ENCODE assay signal across 1 cellular context in the genomic region with DNA sequence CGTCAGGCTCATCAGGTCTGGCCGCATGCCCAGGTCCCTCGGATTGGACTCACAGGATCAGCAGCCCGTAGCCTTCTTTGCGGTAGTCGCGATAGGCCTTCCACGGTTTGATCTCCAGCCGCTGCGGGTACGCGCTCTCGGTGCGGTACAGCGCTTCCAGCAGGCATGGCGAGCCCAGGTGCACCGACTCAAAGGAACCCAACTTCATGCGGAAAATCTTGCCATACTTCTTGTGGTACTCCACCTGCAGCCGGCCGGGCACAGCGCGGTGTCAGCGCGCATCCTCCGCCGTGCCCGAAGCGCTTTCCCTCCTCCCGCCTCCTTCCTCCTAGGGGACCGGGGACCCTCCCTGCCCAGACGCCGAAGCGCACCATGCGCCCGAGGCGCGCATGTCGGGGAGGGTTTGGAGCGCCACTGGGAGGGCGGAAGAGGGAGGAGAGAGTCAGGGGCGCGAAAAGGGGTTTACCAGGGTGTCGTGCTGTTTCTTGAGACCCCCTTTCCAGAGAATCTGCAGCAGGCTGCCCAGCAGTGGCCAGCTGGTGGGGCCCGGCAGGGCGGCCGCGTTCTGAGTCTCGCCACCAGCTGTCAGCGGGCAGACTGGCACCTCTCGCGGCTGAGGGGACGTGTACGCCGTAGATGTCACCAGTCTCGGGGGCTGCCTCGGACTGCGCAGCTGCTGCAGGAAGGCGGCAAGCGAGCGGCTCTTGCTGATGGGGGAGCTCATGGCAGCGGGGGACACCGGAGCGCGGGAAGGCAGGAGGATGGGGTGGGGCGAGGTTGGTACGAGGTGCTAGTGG.
TF ChIP-seq lines count a peak whose summit lies in the region.

No MANE protein-coding gene starts in this region.

TF ChIP-seq in HepG2, 621 proteins besides CTCF, POLR2A, EP300 and RAD21 (continued from another document and continues in another):
- TF ChIP-seq, protein P1, sequence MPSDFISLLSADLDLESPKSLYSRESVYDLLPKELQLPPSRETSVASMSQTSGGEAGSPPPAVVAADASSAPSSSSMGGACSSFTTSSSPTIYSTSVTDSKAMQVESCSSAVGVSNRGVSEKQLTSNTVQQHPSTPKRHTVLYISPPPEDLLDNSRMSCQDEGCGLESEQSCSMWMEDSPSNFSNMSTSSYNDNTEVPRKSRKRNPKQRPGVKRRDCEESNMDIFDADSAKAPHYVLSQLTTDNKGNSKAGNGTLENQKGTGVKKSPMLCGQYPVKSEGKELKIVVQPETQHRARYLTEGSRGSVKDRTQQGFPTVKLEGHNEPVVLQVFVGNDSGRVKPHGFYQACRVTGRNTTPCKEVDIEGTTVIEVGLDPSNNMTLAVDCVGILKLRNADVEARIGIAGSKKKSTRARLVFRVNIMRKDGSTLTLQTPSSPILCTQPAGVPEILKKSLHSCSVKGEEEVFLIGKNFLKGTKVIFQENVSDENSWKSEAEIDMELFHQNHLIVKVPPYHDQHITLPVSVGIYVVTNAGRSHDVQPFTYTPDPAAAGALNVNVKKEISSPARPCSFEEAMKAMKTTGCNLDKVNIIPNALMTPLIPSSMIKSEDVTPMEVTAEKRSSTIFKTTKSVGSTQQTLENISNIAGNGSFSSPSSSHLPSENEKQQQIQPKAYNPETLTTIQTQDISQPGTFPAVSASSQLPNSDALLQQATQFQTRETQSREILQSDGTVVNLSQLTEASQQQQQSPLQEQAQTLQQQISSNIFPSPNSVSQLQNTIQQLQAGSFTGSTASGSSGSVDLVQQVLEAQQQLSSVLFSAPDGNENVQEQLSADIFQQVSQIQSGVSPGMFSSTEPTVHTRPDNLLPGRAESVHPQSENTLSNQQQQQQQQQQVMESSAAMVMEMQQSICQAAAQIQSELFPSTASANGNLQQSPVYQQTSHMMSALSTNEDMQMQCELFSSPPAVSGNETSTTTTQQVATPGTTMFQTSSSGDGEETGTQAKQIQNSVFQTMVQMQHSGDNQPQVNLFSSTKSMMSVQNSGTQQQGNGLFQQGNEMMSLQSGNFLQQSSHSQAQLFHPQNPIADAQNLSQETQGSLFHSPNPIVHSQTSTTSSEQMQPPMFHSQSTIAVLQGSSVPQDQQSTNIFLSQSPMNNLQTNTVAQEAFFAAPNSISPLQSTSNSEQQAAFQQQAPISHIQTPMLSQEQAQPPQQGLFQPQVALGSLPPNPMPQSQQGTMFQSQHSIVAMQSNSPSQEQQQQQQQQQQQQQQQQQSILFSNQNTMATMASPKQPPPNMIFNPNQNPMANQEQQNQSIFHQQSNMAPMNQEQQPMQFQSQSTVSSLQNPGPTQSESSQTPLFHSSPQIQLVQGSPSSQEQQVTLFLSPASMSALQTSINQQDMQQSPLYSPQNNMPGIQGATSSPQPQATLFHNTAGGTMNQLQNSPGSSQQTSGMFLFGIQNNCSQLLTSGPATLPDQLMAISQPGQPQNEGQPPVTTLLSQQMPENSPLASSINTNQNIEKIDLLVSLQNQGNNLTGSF (CRISPR knock-in tag; IDR thresholded peaks at IDR 0.05), result no peak
- TF ChIP-seq ZNF441 (CRISPR knock-in tag; IDR thresholded peaks at IDR 0.05; ENCODE audit: borderline replicate concordance), result no peak
- no peak for TF ChIP-seq MTF1 (CRISPR knock-in tag; IDR thresholded peaks at IDR 0.05)
- no peak for TF ChIP-seq ZNF10 (CRISPR knock-in tag; IDR thresholded peaks at IDR 0.05; ENCODE audit: borderline replicate concordance, low read depth)
- no peak for TF ChIP-seq ZNF432 (CRISPR knock-in tag; IDR thresholded peaks at IDR 0.05; ENCODE audit: borderline replicate concordance)
- no peak for TF ChIP-seq TRIM24 (CRISPR knock-in tag; IDR thresholded peaks at IDR 0.05)
- TF ChIP-seq ZNF446 (CRISPR knock-in tag; IDR thresholded peaks at IDR 0.05), result no peak
- no peak for TF ChIP-seq ZNF530 (CRISPR knock-in tag; IDR thresholded peaks at IDR 0.05; ENCODE audit: low read depth)
- TF ChIP-seq NCOA1 (CRISPR knock-in tag; IDR thresholded peaks at IDR 0.05), result no peak
- TF ChIP-seq, protein P2, sequence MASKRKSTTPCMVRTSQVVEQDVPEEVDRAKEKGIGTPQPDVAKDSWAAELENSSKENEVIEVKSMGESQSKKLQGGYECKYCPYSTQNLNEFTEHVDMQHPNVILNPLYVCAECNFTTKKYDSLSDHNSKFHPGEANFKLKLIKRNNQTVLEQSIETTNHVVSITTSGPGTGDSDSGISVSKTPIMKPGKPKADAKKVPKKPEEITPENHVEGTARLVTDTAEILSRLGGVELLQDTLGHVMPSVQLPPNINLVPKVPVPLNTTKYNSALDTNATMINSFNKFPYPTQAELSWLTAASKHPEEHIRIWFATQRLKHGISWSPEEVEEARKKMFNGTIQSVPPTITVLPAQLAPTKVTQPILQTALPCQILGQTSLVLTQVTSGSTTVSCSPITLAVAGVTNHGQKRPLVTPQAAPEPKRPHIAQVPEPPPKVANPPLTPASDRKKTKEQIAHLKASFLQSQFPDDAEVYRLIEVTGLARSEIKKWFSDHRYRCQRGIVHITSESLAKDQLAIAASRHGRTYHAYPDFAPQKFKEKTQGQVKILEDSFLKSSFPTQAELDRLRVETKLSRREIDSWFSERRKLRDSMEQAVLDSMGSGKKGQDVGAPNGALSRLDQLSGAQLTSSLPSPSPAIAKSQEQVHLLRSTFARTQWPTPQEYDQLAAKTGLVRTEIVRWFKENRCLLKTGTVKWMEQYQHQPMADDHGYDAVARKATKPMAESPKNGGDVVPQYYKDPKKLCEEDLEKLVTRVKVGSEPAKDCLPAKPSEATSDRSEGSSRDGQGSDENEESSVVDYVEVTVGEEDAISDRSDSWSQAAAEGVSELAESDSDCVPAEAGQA (IDR thresholded peaks at IDR 0.05; ENCODE audit: low read depth), result no peak
- TF ChIP-seq, protein P2 (CRISPR knock-in tag; IDR thresholded peaks at IDR 0.05; ENCODE audit: borderline replicate concordance), result no peak
- no peak for TF ChIP-seq ZNF644 (CRISPR knock-in tag; IDR thresholded peaks at IDR 0.05; ENCODE audit: low read depth)
- TF ChIP-seq HNRNPLL (IDR thresholded peaks at IDR 0.05; ENCODE audit: low read depth, low read length, poor library complexity, severe bottlenecking), result no peak
- TF ChIP-seq ZNF430 (CRISPR knock-in tag; IDR thresholded peaks at IDR 0.05), result 0 out of 2 replicates have a peak, but pooled peaks have one; percentile 23
- TF ChIP-seq FOXJ3 (CRISPR knock-in tag; IDR thresholded peaks at IDR 0.05; ENCODE audit: borderline replicate concordance), result no peak
- TF ChIP-seq, protein P3, sequence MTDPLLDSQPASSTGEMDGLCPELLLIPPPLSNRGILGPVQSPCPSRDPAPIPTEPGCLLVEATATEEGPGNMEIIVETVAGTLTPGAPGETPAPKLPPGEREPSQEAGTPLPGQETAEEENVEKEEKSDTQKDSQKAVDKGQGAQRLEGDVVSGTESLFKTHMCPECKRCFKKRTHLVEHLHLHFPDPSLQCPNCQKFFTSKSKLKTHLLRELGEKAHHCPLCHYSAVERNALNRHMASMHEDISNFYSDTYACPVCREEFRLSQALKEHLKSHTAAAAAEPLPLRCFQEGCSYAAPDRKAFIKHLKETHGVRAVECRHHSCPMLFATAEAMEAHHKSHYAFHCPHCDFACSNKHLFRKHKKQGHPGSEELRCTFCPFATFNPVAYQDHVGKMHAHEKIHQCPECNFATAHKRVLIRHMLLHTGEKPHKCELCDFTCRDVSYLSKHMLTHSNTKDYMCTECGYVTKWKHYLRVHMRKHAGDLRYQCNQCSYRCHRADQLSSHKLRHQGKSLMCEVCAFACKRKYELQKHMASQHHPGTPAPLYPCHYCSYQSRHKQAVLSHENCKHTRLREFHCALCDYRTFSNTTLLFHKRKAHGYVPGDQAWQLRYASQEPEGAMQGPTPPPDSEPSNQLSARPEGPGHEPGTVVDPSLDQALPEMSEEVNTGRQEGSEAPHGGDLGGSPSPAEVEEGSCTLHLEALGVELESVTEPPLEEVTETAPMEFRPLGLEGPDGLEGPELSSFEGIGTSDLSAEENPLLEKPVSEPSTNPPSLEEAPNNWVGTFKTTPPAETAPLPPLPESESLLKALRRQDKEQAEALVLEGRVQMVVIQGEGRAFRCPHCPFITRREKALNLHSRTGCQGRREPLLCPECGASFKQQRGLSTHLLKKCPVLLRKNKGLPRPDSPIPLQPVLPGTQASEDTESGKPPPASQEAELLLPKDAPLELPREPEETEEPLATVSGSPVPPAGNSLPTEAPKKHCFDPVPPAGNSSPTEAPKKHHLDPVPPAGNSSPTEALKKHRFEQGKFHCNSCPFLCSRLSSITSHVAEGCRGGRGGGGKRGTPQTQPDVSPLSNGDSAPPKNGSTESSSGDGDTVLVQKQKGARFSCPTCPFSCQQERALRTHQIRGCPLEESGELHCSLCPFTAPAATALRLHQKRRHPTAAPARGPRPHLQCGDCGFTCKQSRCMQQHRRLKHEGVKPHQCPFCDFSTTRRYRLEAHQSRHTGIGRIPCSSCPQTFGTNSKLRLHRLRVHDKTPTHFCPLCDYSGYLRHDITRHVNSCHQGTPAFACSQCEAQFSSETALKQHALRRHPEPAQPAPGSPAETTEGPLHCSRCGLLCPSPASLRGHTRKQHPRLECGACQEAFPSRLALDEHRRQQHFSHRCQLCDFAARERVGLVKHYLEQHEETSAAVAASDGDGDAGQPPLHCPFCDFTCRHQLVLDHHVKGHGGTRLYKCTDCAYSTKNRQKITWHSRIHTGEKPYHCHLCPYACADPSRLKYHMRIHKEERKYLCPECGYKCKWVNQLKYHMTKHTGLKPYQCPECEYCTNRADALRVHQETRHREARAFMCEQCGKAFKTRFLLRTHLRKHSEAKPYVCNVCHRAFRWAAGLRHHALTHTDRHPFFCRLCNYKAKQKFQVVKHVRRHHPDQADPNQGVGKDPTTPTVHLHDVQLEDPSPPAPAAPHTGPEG (CRISPR knock-in tag; IDR thresholded peaks at IDR 0.05), result no peak; the same call in 1 of the 2 replicates
- TF ChIP-seq, protein P4, sequence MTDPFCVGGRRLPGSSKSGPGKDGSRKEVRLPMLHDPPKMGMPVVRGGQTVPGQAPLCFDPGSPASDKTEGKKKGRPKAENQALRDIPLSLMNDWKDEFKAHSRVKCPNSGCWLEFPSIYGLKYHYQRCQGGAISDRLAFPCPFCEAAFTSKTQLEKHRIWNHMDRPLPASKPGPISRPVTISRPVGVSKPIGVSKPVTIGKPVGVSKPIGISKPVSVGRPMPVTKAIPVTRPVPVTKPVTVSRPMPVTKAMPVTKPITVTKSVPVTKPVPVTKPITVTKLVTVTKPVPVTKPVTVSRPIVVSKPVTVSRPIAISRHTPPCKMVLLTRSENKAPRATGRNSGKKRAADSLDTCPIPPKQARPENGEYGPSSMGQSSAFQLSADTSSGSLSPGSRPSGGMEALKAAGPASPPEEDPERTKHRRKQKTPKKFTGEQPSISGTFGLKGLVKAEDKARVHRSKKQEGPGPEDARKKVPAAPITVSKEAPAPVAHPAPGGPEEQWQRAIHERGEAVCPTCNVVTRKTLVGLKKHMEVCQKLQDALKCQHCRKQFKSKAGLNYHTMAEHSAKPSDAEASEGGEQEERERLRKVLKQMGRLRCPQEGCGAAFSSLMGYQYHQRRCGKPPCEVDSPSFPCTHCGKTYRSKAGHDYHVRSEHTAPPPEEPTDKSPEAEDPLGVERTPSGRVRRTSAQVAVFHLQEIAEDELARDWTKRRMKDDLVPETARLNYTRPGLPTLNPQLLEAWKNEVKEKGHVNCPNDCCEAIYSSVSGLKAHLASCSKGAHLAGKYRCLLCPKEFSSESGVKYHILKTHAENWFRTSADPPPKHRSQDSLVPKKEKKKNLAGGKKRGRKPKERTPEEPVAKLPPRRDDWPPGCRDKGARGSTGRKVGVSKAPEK (CRISPR knock-in tag; IDR thresholded peaks at IDR 0.05; ENCODE audit: borderline replicate concordance), result no peak
- peak; percentile 75; the same call in 1 of the 2 replicates for TF ChIP-seq ZNF749 (CRISPR knock-in tag; IDR thresholded peaks at IDR 0.05; ENCODE audit: borderline replicate concordance)
- TF ChIP-seq AGO2 (optimal IDR thresholded peaks at IDR 0.05; ENCODE audit: low read depth, low read length), result no peak
- TF ChIP-seq, protein P5, sequence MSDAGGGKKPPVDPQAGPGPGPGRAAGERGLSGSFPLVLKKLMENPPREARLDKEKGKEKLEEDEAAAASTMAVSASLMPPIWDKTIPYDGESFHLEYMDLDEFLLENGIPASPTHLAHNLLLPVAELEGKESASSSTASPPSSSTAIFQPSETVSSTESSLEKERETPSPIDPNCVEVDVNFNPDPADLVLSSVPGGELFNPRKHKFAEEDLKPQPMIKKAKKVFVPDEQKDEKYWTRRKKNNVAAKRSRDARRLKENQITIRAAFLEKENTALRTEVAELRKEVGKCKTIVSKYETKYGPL (CRISPR knock-in tag; IDR thresholded peaks at IDR 0.05), result no peak
- TF ChIP-seq POLR2AphosphoS5 (IDR thresholded peaks at IDR 0.05; ENCODE audit: low read depth, low read length), result no peak
- no peak for TF ChIP-seq YY1 (IDR thresholded peaks at IDR 0.05; ENCODE audit: insufficient read depth, insufficient replicate concordance, low read depth, low read length)
- TF ChIP-seq, protein P6, sequence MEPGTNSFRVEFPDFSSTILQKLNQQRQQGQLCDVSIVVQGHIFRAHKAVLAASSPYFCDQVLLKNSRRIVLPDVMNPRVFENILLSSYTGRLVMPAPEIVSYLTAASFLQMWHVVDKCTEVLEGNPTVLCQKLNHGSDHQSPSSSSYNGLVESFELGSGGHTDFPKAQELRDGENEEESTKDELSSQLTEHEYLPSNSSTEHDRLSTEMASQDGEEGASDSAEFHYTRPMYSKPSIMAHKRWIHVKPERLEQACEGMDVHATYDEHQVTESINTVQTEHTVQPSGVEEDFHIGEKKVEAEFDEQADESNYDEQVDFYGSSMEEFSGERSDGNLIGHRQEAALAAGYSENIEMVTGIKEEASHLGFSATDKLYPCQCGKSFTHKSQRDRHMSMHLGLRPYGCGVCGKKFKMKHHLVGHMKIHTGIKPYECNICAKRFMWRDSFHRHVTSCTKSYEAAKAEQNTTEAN (CRISPR knock-in tag; conservative IDR thresholded peaks at IDR 0.05), result no peak
- TF ChIP-seq ZNF772 (CRISPR knock-in tag; IDR thresholded peaks at IDR 0.05), result no peak
- no peak for TF ChIP-seq SUZ12 (IDR thresholded peaks at IDR 0.05; ENCODE audit: low read depth, low read length)
- TF ChIP-seq ATF1 (CRISPR knock-in tag; IDR thresholded peaks at IDR 0.05), result no peak
- TF ChIP-seq ZKSCAN8 (CRISPR knock-in tag; IDR thresholded peaks at IDR 0.05; ENCODE audit: borderline replicate concordance), result no peak
- TF ChIP-seq LCORL (IDR thresholded peaks at IDR 0.05), result no peak
- TF ChIP-seq LCORL (CRISPR knock-in tag; IDR thresholded peaks at IDR 0.05), result 0 out of 2 replicates have a peak, but pooled peaks have one; percentile 8
